31 cellular contexts compared by ENCODE assay signal in the genomic region with DNA sequence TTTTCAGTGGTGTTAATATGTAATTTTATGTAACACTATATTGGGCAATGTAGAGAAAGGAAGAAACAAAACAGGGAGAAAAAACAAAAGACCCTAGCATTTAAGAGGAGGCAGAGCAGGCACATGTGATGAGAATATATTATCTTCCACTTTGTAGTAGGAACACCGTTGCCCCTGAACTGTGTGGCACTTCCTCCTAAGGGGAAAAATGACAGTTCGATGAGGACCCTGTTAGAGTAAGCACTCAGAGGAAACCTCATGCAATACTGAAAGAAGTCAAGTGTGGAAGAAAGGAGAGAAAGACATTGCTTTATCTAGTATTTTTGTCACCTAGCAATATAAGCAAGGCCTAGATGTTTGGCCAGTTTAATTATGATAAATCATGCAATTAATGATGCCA. TPM values are rescaled to one million over a fixed set of nuclear protein-coding genes. Genes with fewer than 3 reads are reported as not detected.
"Had no signal": no experiment of that assay in that cellular context is flagged by ENCODE, and none has a peak within 500 bp of the region (broad histone marks: within the 10 kb centered on the region; RNA-seq: fewer than 3 reads in every experiment).

No MANE protein-coding gene starts in this region.

- H3K27me3 ChIP-seq: breast epithelium, esophagus muscularis mucosa, foreskin keratinocyte, hepatocyte, pancreas, testis, transverse colon had no signal

- H3K9me3 ChIP-seq: breast epithelium, esophagus muscularis mucosa, pancreas, prostate gland, testis, transverse colon had no signal

- H3K36me3 Mint-ChIP-seq: activated CD4-positive, alpha-beta memory T cell treated with anti-CD3 and anti-CD28 coated beads for 36 hours; naive B cell; stimulated activated memory B cell treated with anti-CD40 and anti-IgM and Interleukin-4, amounts not matched to agents 10 μg/mL and 1 μg/mL and 100 μg/mL, for 72 hours had no signal

- H3K27me3 Mint-ChIP-seq: activated CD4-positive, alpha-beta memory T cell treated with anti-CD3 and anti-CD28 coated beads for 36 hours; activated T-helper 17 cell treated with anti-CD3 and anti-CD28 coated beads, Interleukin-2, amount 50 U/mL, for 72 hours; central memory CD8-positive, alpha-beta T cell; dendritic cell treated with granulocyte-macrophage colony-stimulating factor and Interleukin-4, amounts not matched to agents 40 ng/mL and 50 ng/mL, for 4 days; naive B cell; stimulated activated memory B cell treated with anti-CD40 and anti-IgM and Interleukin-4, amounts not matched to agents 10 μg/mL and 1 μg/mL and 100 μg/mL, for 72 hours had no signal

- H3K27ac Mint-ChIP-seq: activated CD4-positive, alpha-beta memory T cell treated with anti-CD3 and anti-CD28 coated beads for 36 hours; activated T-helper 17 cell treated with anti-CD3 and anti-CD28 coated beads, Interleukin-2, amount 50 U/mL, for 72 hours; dendritic cell treated with granulocyte-macrophage colony-stimulating factor and Interleukin-4, amounts not matched to agents 40 ng/mL and 50 ng/mL, for 4 days; stimulated activated memory B cell treated with anti-CD40 and anti-IgM and Interleukin-4, amounts not matched to agents 10 μg/mL and 1 μg/mL and 100 μg/mL, for 72 hours; T-helper 2 cell treated with Interferon-gamma antibody and Interleukin-4, amounts not matched to agents 5 μg/mL and 100 μg/mL, for 36 hours had no signal

- H3K4me1 Mint-ChIP-seq: activated T-helper 17 cell treated with anti-CD3 and anti-CD28 coated beads, Interleukin-2, amount 50 U/mL, for 72 hours; central memory CD8-positive, alpha-beta T cell; stimulated activated memory B cell treated with anti-CD40 and anti-IgM and Interleukin-4, amounts not matched to agents 10 μg/mL and 1 μg/mL and 100 μg/mL, for 72 hours had no signal

- H3K27ac ChIP-seq: breast epithelium, esophagus muscularis mucosa, foreskin keratinocyte, hepatocyte, pancreas, prostate gland, testis, transverse colon, VCaP had no signal

- H2AFZ ChIP-seq: hepatocyte had no signal

- H3K79me2 ChIP-seq: hepatocyte had no signal

- H3K4me3 Mint-ChIP-seq: activated CD4-positive, alpha-beta memory T cell treated with anti-CD3 and anti-CD28 coated beads for 36 hours; activated T-cell treated with anti-CD3 and anti-CD28 coated beads, Interleukin-2, amount 50 U/mL, for 4 hours; activated T-helper 17 cell treated with anti-CD3 and anti-CD28 coated beads, Interleukin-2, amount 50 U/mL, for 72 hours; central memory CD8-positive, alpha-beta T cell; dendritic cell treated with granulocyte-macrophage colony-stimulating factor and Interleukin-4, amounts not matched to agents 40 ng/mL and 50 ng/mL, for 4 days; naive B cell; stimulated activated memory B cell treated with anti-CD40 and anti-IgM and Interleukin-4, amounts not matched to agents 10 μg/mL and 1 μg/mL and 100 μg/mL, for 72 hours; T-helper 2 cell treated with Interferon-gamma antibody and Interleukin-4, amounts not matched to agents 5 μg/mL and 100 μg/mL, for 36 hours had no signal

- DNase-seq: activated CD4-positive, alpha-beta memory T cell treated with anti-CD3 and anti-CD28 coated beads for 36 hours; activated CD4-positive, alpha-beta T cell treated with anti-CD3 and anti-CD28 coated beads for 48 hours; activated gamma-delta T cell treated with Interleukin-2 at 50 U/mL for 16 hours; activated naive CD4-positive, alpha-beta T cell treated with anti-CD3 and anti-CD28 coated beads, Interleukin-2, amount 50 U/mL, for 16 hours; activated T-cell treated with anti-CD3 and anti-CD28 coated beads, Interleukin-2, amount 50 U/mL, for 4 hours; amniotic stem cell; effector CD4-positive, alpha-beta T cell; foreskin keratinocyte; islet precursor cell; left cardiac atrium; mammary epithelial cell; naive B cell; nucleus accumbens; pancreas; stimulated activated CD4-positive, alpha-beta T cell treated with anti-CD3 and anti-CD28 coated beads, Interleukin-1b, Interleukin-23, amount 100 ng/mL, for 48 hours; stimulated activated CD4-positive, alpha-beta T cell treated with anti-CD3 and anti-CD28 coated beads, Interleukin-4, amount 100 ng/mL, for 4 hours; stimulated activated CD8-positive, alpha-beta memory T cell treated with anti-CD3 and anti-CD28 coated beads, Interleukin-4, amount 100 ng/mL, for 48 hours; testis; transverse colon had no signal

- ATAC-seq: activated T-cell treated with anti-CD3 and anti-CD28 coated beads, Interleukin-2, amount 50 U/mL, for 4 hours; activated T-helper 17 cell treated with anti-CD3 and anti-CD28 coated beads, Interleukin-2, amount 50 U/mL, for 72 hours; foreskin keratinocyte; left cardiac atrium; pancreas; stimulated activated memory B cell treated with anti-CD40 and anti-IgM and Interleukin-4, amounts not matched to agents 10 μg/mL and 1 μg/mL and 100 μg/mL, for 72 hours had no signal

- H3K36me3 ChIP-seq: breast epithelium, esophagus muscularis mucosa, pancreas, prostate gland, transverse colon had no signal

- H3K4me1 ChIP-seq: breast epithelium, esophagus muscularis mucosa, foreskin keratinocyte, pancreas, prostate gland, testis, transverse colon had no signal

- H3K4me2 ChIP-seq: hepatocyte, smooth muscle cell had no signal

- H3K4me3 ChIP-seq: breast epithelium, esophagus muscularis mucosa, hepatocyte, pancreas, prostate gland, smooth muscle cell, testis, transverse colon had no signal

- H3K9me3 Mint-ChIP-seq: activated T-cell treated with anti-CD3 and anti-CD28 coated beads, Interleukin-2, amount 50 U/mL, for 4 hours; T-helper 2 cell treated with Interferon-gamma antibody and Interleukin-4, amounts not matched to agents 5 μg/mL and 100 μg/mL, for 36 hours had no signal

RNA-seq across cellular contexts. Expression of a gene that starts 32.2 kb away (rescaled TPM):
- total RNA-seq: activated CD4-positive, alpha-beta memory T cell treated with anti-CD3 and anti-CD28 coated beads for 36 hours; activated T-cell treated with anti-CD3 and anti-CD28 coated beads, Interleukin-2, amount 50 U/mL, for 4 hours; activated T-helper 17 cell treated with anti-CD3 and anti-CD28 coated beads, Interleukin-2, amount 50 U/mL, for 72 hours; foreskin keratinocyte; glomerular endothelial cell; hepatocyte; left cardiac atrium; mammary epithelial cell; smooth muscle cell had no signal
